Comparison of ENCODE assay signal across 15 cellular contexts in the genomic region with DNA sequence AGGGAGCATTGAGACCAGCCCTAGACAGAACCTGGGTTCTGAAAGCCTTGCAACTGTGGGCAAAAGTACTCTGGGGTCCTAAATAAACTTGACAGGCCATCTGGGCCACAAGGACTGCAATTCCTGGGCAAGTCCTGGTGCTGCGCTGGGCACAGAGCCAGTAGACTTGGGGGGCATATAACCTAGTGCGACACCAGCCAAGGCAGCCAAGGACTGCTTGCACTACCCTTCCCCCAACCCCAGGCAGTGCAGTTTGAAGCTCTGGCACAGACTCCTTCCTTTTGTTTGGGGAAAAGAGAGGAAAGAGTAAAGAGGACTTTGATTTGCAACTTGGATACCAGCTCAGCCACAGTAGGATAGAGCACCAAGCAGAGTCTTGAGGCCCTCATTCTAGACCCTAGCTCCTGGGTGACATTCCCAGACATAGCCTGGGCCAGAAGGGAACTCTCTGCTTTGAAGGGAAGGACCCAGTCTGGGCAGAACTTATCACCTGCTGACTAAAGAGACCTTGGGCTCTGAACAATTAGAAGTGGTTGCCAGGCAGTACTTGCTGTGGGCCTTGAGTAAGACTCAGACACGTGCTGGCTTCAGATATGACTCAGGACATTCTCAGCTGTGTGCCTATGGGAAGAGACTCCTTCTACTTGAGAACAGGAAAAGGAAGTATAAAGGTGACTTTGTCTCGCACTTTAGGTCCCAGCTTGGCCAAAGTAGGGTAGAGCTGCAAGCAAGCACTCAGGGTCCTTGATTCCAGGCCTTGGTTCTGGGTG.
DNase-seq lines count a peak whose midpoint lies in the region; ATAC-seq and TF ChIP-seq lines count a peak whose summit lies in the region.
"Had no signal": no experiment of that assay in that cellular context is flagged by ENCODE, and none has a peak within 500 bp of the region (broad histone marks: within the 10 kb centered on the region; RNA-seq: fewer than 3 reads in every experiment).

No MANE protein-coding gene starts in this region.

- no peak overlapping the region for H3K27ac Mint-ChIP-seq in CD4-positive, alpha-beta memory T cell
- H3K27ac Mint-ChIP-seq: activated naive CD8-positive, alpha-beta T cell treated with anti-CD3 and anti-CD28 coated beads, Interleukin-2, amount 50 U/mL, for 24 hours; stimulated activated naive B cell treated with anti-CD40 and anti-IgM and Interleukin-4, amounts not matched to agents 10 μg/mL and 1 μg/mL and 100 μg/mL, for 72 hours had no signal

- H3K4me3 Mint-ChIP-seq in CD4-positive, alpha-beta memory T cell = no peak overlapping the region
- H3K4me3 Mint-ChIP-seq: activated naive CD8-positive, alpha-beta T cell treated with anti-CD3 and anti-CD28 coated beads, Interleukin-2, amount 50 U/mL, for 24 hours; stimulated activated naive B cell treated with anti-CD40 and anti-IgM and Interleukin-4, amounts not matched to agents 10 μg/mL and 1 μg/mL and 100 μg/mL, for 72 hours had no signal

- H3K27me3 ChIP-seq in CD4-positive, alpha-beta memory T cell (ENCODE audit: insufficient read depth, low read length) = no peaks in the 10 kb centered on the region

- no peaks in the 10 kb centered on the region for H3K36me3 ChIP-seq in CD4-positive, alpha-beta memory T cell (ENCODE audit: insufficient read depth, low read length)

- no peaks in the 10 kb centered on the region for H3K4me1 ChIP-seq in CD4-positive, alpha-beta memory T cell (ENCODE audit: insufficient read depth, low read length)

- H3K27ac ChIP-seq in CD4-positive, alpha-beta memory T cell (ENCODE audit: low read depth, low read length) = no peak overlapping the region

- POLR2A ChIA-PET in CD4-positive, alpha-beta memory T cell (lab: Charles Lee; ENCODE audit: partially characterized antibody) = no interaction called here

- ATAC-seq in GM21360 (IDR thresholded peaks at IDR 0.05; ENCODE audit: unreplicated experiment) (peak; percentile 77), HG03097 (IDR thresholded peaks at IDR 0.05; ENCODE audit: low FRiP score, unreplicated experiment) (peak; percentile 19), Right ventricle myocardium inferior (no peak)
- ATAC-seq: activated naive CD8-positive, alpha-beta T cell treated with anti-CD3 and anti-CD28 coated beads, Interleukin-2, amount 50 U/mL, for 24 hours had no signal

- H3K9me3 ChIP-seq in CD4-positive, alpha-beta memory T cell (ENCODE audit: control insufficient read depth in 1 of 2, low read length in 2 of 2) = no peaks in the 10 kb centered on the region

- intact Hi-C loops in CD4-positive, alpha-beta memory T cell (cut with micrococcal nuclease) = no loop called here
- intact Hi-C loops in Right ventricle myocardium inferior (cut with DNase I) = no loop called here

- no peak for TF ChIP-seq CTCF in GM12865 (IDR thresholded peaks at IDR 0.05; ENCODE audit: insufficient read depth, low read depth, low read length, missing control alignments)

- H3K4me1 Mint-ChIP-seq in CD4-positive, alpha-beta memory T cell = no peaks in the 10 kb centered on the region
- H3K4me1 Mint-ChIP-seq: activated naive CD8-positive, alpha-beta T cell treated with anti-CD3 and anti-CD28 coated beads, Interleukin-2, amount 50 U/mL, for 24 hours; stimulated activated naive B cell treated with anti-CD40 and anti-IgM and Interleukin-4, amounts not matched to agents 10 μg/mL and 1 μg/mL and 100 μg/mL, for 72 hours had no signal

- H3K36me3 Mint-ChIP-seq in CD4-positive, alpha-beta memory T cell = no peaks in the 10 kb centered on the region
- H3K36me3 Mint-ChIP-seq: stimulated activated naive B cell treated with anti-CD40 and anti-IgM and Interleukin-4, amounts not matched to agents 10 μg/mL and 1 μg/mL and 100 μg/mL, for 72 hours had no signal

- H3K9me3 Mint-ChIP-seq in CD4-positive, alpha-beta memory T cell = peaks cover 0 to 4% (median 0%) of the 10 kb centered on the region in 8 donors
- H3K9me3 Mint-ChIP-seq: activated naive CD8-positive, alpha-beta T cell treated with anti-CD3 and anti-CD28 coated beads, Interleukin-2, amount 50 U/mL, for 24 hours had no signal

- no peak overlapping the region for H3K4me3 ChIP-seq in GM12865 (ENCODE audit: low read depth, low read length)
- H3K4me3 ChIP-seq in CD4-positive, alpha-beta memory T cell (ENCODE audit: low read length in 2 of 2) = no peak overlapping the region

- peak; percentile 28 for DNase-seq in GM12865 (ENCODE audit: low read depth)
- DNase-seq in brain pericyte (ENCODE audit: low read depth, low spot score) = peak; percentile 0
- no peak for DNase-seq in NCI-H1092 (lab: John Stamatoyannopoulos, UW)
- no peak for DNase-seq in NCI-H510A treated with DMSO at 0.1 percent for 48 hours (lab: John Stamatoyannopoulos, UW)
- no peak for DNase-seq in CD4-positive, alpha-beta memory T cell
- DNase-seq in Right ventricle myocardium inferior (ENCODE audit: missing footprints) = no peak
- DNase-seq: activated naive CD8-positive, alpha-beta T cell treated with anti-CD3 and anti-CD28 coated beads, Interleukin-2, amount 50 U/mL, for 24 hours; DMS79; HCEC 1CT; NCI-H1048; SIG-M5; stimulated activated CD4-positive, alpha-beta T cell treated with anti-CD3 and anti-CD28 coated beads, Interleukin-2, amount 100 ng/mL, for 24 hours; stimulated activated naive B cell treated with anti-CD40 and anti-IgM and Interleukin-4, amounts not matched to agents 10 μg/mL and 1 μg/mL and 100 μg/mL, for 72 hours had no signal

- CTCF ChIA-PET in CD4-positive, alpha-beta memory T cell (lab: Charles Lee; ENCODE audit: partially characterized antibody) = no interaction called here

- H3K27me3 Mint-ChIP-seq in CD4-positive, alpha-beta memory T cell = no peaks in the 10 kb centered on the region
- H3K27me3 Mint-ChIP-seq: activated naive CD8-positive, alpha-beta T cell treated with anti-CD3 and anti-CD28 coated beads, Interleukin-2, amount 50 U/mL, for 24 hours; stimulated activated naive B cell treated with anti-CD40 and anti-IgM and Interleukin-4, amounts not matched to agents 10 μg/mL and 1 μg/mL and 100 μg/mL, for 72 hours had no signal

Comparison
In these comparisons a context has a peak if more than half of its experiments do, and no peak if none do; other contexts are left out.
1. DNase-seq: peak in GM12865 (single experiment) and brain pericyte (single experiment); none in NCI-H1092 (single experiment), NCI-H510A treated with DMSO at 0.1 percent for 48 hours (single experiment), CD4-positive, alpha-beta memory T cell (0 of 5) and Right ventricle myocardium inferior (single experiment).